In genomic region chr12:50984899-50985298, GRCh38 we compare ENCODE assay signal across 13 cellular contexts. TPM values are rescaled to one million over a fixed set of nuclear protein-coding genes. Genes with fewer than 3 reads are reported as not detected.
DNase-seq lines count a peak whose midpoint lies in the region; ATAC-seq and TF ChIP-seq lines count a peak whose summit lies in the region.
"Had no signal": no experiment of that assay in that cellular context is flagged by ENCODE, and none has a peak within 500 bp of the region (broad histone marks: within the 10 kb centered on the region; RNA-seq: fewer than 3 reads in every experiment).

No MANE protein-coding gene starts in this region.

- no peaks in the 10 kb centered on the region for H3K27me3 ChIP-seq in right lobe of liver

- H3K4me1 ChIP-seq in right lobe of liver: peaks cover 0 to 36% (median 7%) of the 10 kb centered on the region in 4 donors

- ATAC-seq in activated CD4-positive, CD25-positive, alpha-beta regulatory T cell treated with anti-CD3 and anti-CD28 coated beads, Interleukin-2, amount 50 U/mL, for 24 hours: peak; percentile 27 to 47
- ATAC-seq in right lobe of liver: no peak
- no peak for ATAC-seq in HG02678 (IDR thresholded peaks at IDR 0.05; ENCODE audit: unreplicated experiment)

- no peak for DNase-seq in activated CD4-positive, CD25-positive, alpha-beta regulatory T cell (lab: John Stamatoyannopoulos, UW)
- DNase-seq in choroid plexus epithelial cell (ENCODE audit: low read depth) (peak; percentile 28), right lobe of liver (no peak), superior temporal gyrus (ENCODE audit: extremely low spot score) (no peak), NCI-H2196 (lab: John Stamatoyannopoulos, UW; ENCODE audit: unreplicated experiment) (no peak)
- DNase-seq: activated T-cell treated with anti-CD3 and anti-CD28 coated beads, Interleukin-2, amount 50 U/mL, for 4 hours; NCI-H1417; stimulated activated naive CD4-positive, alpha-beta T cell treated with Interleukin-2 at 50 U/mL for 16 hours had no signal

- peaks cover 0 to 10% (median 5%) of the 10 kb centered on the region in 4 donors for H3K36me3 ChIP-seq in right lobe of liver

- WGBS in right lobe of liver (ENCODE audit: insufficient coverage, low coverage, low lambda C conversion rate, missing lambda C conversion rate): no CpG with 5 or more reads among the region's 1 CpG

- H3K27ac ChIP-seq in right lobe of liver: peak overlapping the region; percentile 25 to 78 (median 33)
- peak overlapping the region; percentile 53 for H3K27ac ChIP-seq in temporal lobe (ENCODE audit: low read depth, low read length)

- TF ChIP-seq CTCF in choroid plexus epithelial cell (conservative IDR thresholded peaks at IDR 0.05; ENCODE audit: low read depth, low read length) (no peak), right lobe of liver (IDR thresholded peaks at IDR 0.05) (no peak)

- H3K9me3 ChIP-seq in right lobe of liver: no peaks in the 10 kb centered on the region

- no peak overlapping the region for H3K4me3 ChIP-seq in choroid plexus epithelial cell (ENCODE audit: low read depth, low read length)
- H3K4me3 ChIP-seq in right lobe of liver: no peak overlapping the region

- no peak for TF ChIP-seq POLR2A in right lobe of liver (IDR thresholded peaks at IDR 0.05)

- intact Hi-C loops in right lobe of liver (cut with DNase I): loop anchor here (10.0 kb wide), 2 partner anchors 60 to 160 kb away; a partner anchor contains a TSS

RNA-seq across cellular contexts. Expression of gene HIGD1C, which starts 32.6 kb away (rescaled TPM):
- total RNA-seq in right lobe of liver (not detected), temporal lobe (not detected)
- total RNA-seq: activated T-cell treated with anti-CD3 and anti-CD28 coated beads, Interleukin-2, amount 50 U/mL, for 4 hours; epithelial cell of proximal tubule; left lobe of liver had no signal

RNA-seq across cellular contexts. Expression of gene SLC11A2, which starts 41.3 kb away (rescaled TPM):
- total RNA-seq in right lobe of liver: 10 to 100 TPM; 27.8 to 51.6 (median 34.2) TPM
- total RNA-seq in temporal lobe: 70.1 TPM

Comparison
In these comparisons a context has a peak if more than half of its experiments do, and no peak if none do; other contexts are left out.
1. ATAC-seq: peak in activated CD4-positive, CD25-positive, alpha-beta regulatory T cell treated with anti-CD3 and anti-CD28 coated beads, Interleukin-2, amount 50 U/mL, for 24 hours (2 of 2); none in right lobe of liver (0 of 4) and HG02678 (single experiment).